Comparison of ENCODE assay signal across 2 cellular contexts in genomic region chr17:14947671-14948070, GRCh38.
TF ChIP-seq lines count a peak whose summit lies in the region.

No MANE protein-coding gene starts in this region.

TF ChIP-seq in liver, 16 proteins besides CTCF, POLR2A, EP300 and RAD21 (continued from another document):
- TF ChIP-seq ZBTB33 (IDR thresholded peaks at IDR 0.05) (no peak), REST (IDR thresholded peaks at IDR 0.05) (no peak), NR2F2 (IDR thresholded peaks at IDR 0.05) (no peak)
TF ChIP-seq in liver: peak in this region for 7.

TF ChIP-seq in HepG2, 621 proteins besides CTCF, POLR2A, EP300 and RAD21 (continued from another document):
- no peak for TF ChIP-seq DBP (CRISPR knock-in tag; IDR thresholded peaks at IDR 0.05; ENCODE audit: not compliant biosample characterization)
